Comparison of ENCODE assay signal across 22 cellular contexts in the genomic region with DNA sequence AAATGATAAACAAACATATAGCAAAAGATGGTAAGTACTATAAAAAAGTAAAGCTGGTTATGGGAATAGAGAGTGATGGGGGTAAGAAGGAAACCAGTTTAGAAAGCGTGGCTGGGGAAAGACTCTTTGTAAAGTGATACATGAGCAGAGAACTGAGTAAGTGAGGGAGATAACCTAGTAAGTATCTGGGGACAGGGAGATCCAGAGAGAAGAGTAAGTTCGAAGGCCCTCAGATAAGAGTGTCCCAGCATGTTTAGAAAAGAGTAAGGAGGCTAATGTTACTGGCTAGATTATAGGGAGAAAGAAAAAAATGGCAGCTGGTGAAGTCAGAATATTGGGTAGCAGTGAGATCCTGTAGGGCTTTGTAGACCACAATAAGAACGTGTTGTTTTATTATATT.
"Had no signal": no experiment of that assay in that cellular context is flagged by ENCODE, and none has a peak within 500 bp of the region (broad histone marks: within the 10 kb centered on the region; RNA-seq: fewer than 3 reads in every experiment).

No MANE protein-coding gene starts in this region.

- H3K4me3 ChIP-seq: breast epithelium, coronary artery had no signal

- H3K9me3 Mint-ChIP-seq: activated B cell treated with CpG ODN at 0.5 μM for 24 hours had no signal

- H3K36me3 ChIP-seq: breast epithelium had no signal

- ATAC-seq: activated CD8-positive, alpha-beta memory T cell treated with anti-CD3 and anti-CD28 coated beads, Interleukin-2, amount 10 ng/mL, durations not matched to agents 7 days and 5 days had no signal

- H3K27ac Mint-ChIP-seq: activated B cell treated with CpG ODN at 0.5 μM for 24 hours; activated CD4-positive, alpha-beta T cell treated with anti-CD3 and anti-CD28 coated beads, Interleukin-2, amount 10 ng/mL, durations not matched to agents 24 days and 14 days; activated CD8-positive, alpha-beta memory T cell treated with anti-CD3 and anti-CD28 coated beads, Interleukin-2, amount 10 ng/mL, durations not matched to agents 7 days and 5 days; activated T-cell treated with anti-CD3 and anti-CD28 coated beads, Interleukin-2, amount 50 U/mL, for 24 hours; activated T-helper 1 cell treated with anti-CD3 and anti-CD28 coated beads, Interleukin-12 subunit alpha, Interleukin-12 subunit beta, Interleukin-2, Interleukin-4 antibody, amounts not matched to agents 30 ng/mL and 10 ng/mL and 1 ng/mL, durations not matched to agents 14 hours and 24 hours and 36 hours had no signal

- H3K4me3 Mint-ChIP-seq: activated B cell treated with CpG ODN at 0.5 μM for 24 hours; activated CD4-positive, alpha-beta T cell treated with anti-CD3 and anti-CD28 coated beads, Interleukin-2, amount 10 ng/mL, durations not matched to agents 24 days and 14 days; activated CD8-positive, alpha-beta memory T cell treated with anti-CD3 and anti-CD28 coated beads, Interleukin-2, amount 10 ng/mL, durations not matched to agents 7 days and 5 days; activated T-cell treated with anti-CD3 and anti-CD28 coated beads, Interleukin-2, amount 50 U/mL, for 24 hours; activated T-helper 1 cell treated with anti-CD3 and anti-CD28 coated beads, Interleukin-12 subunit alpha, Interleukin-12 subunit beta, Interleukin-2, Interleukin-4 antibody, amounts not matched to agents 30 ng/mL and 10 ng/mL and 1 ng/mL, durations not matched to agents 14 hours and 24 hours and 36 hours had no signal

- H3K4me1 ChIP-seq: breast epithelium had no signal

- H3K9me3 ChIP-seq: breast epithelium had no signal

- H3K27me3 Mint-ChIP-seq: activated B cell treated with CpG ODN at 0.5 μM for 24 hours; activated CD4-positive, alpha-beta T cell treated with anti-CD3 and anti-CD28 coated beads, Interleukin-2, amount 10 ng/mL, durations not matched to agents 24 days and 14 days; activated CD8-positive, alpha-beta memory T cell treated with anti-CD3 and anti-CD28 coated beads, Interleukin-2, amount 10 ng/mL, durations not matched to agents 7 days and 5 days; activated T-cell treated with anti-CD3 and anti-CD28 coated beads, Interleukin-2, amount 50 U/mL, for 24 hours had no signal

- DNase-seq: activated B cell treated with CpG ODN at 0.5 μM for 24 hours; activated CD4-positive, alpha-beta T cell treated with anti-CD3 and anti-CD28 coated beads for 1 hour; activated CD4-positive, alpha-beta T cell treated with anti-CD3 and anti-CD28 coated beads, Interleukin-2, amount 10 ng/mL, durations not matched to agents 24 days and 14 days; activated CD4-positive, alpha-beta T cell treated with anti-CD3 and anti-CD28 coated beads, Interleukin-2, amount 50 U/mL, for 48 hours; activated CD8-positive, alpha-beta memory T cell treated with anti-CD3 and anti-CD28 coated beads, Interleukin-2, amount 10 ng/mL, durations not matched to agents 7 days and 5 days; activated effector memory CD4-positive, alpha-beta T cell treated with anti-CD3 and anti-CD28 coated beads, Interleukin-2, amount 50 U/mL, for 16 hours; activated naive CD4-positive, alpha-beta T cell treated with Interleukin-2 at 50 U/mL for 16 hours; activated T-cell treated with anti-CD3 and anti-CD28 coated beads, Interleukin-2, amount 50 U/mL, for 24 hours; aorta; central memory CD4-positive, alpha-beta T cell; NCI-H1092; NCI-H1417 treated with DMSO at 0.1 percent for 48 hours; NCI-H1694; NCI-H2029; NCI-H510A treated with DMSO at 0.1 percent for 48 hours; NCI-H69; SIG-M5; T-helper 2 cell; T1000 had no signal

- H3K27me3 ChIP-seq: breast epithelium had no signal

- H3K27ac ChIP-seq: breast epithelium, coronary artery had no signal
